ENCODE assay signal across 35 cellular contexts in the genomic region with DNA sequence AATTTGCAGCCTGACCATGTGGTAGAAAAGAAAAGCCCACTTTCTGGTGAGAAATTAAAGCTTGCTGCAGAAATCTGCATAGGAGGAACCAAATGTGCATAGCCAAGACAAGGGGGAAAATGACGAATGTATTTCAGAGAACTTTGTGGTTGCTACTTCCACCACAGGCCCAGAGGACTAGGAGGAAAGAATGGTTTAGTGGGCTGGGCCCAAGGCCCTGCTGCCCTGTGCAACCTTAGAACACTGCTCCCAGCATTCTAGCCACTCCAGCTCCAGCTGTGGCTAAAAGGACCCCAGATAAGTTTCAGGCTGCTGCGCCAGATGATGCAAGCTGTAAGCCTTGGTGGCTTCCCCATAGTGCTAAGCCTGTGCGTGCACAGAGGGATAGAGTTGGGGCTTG.
"Had no signal": no experiment of that assay in that cellular context is flagged by ENCODE, and none has a peak within 500 bp of the region (broad histone marks: within the 10 kb centered on the region; RNA-seq: fewer than 3 reads in every experiment).

No MANE protein-coding gene starts in this region.

- H3K4me3 ChIP-seq: MG63 had no signal

- H3K9me3 ChIP-seq: MG63 had no signal

- DNase-seq: Karpas-422, Kasumi-1, MG63, MM.1S, MV-4-11, NCI-H1048, NCI-H1092, NCI-H1092 treated with DMSO at 0.1 percent for 48 hours, NCI-H1105, NCI-H1105 treated with DMSO at 0.1 percent for 48 hours, NCI-H1417, NCI-H1417 treated with DMSO at 0.1 percent for 48 hours, NCI-H1436, NCI-H1436 treated with DMSO at 0.1 percent for 48 hours, NCI-H146, NCI-H1694, NCI-H1694 treated with DMSO at 0.1 percent for 48 hours, NCI-H187, NCI-H187 treated with DMSO at 0.1 percent for 48 hours, NCI-H1930, NCI-H2029, NCI-H2029 treated with DMSO at 0.1 percent for 48 hours, NCI-H2081, NCI-H2081 treated with DMSO at 0.1 percent for 48 hours, NCI-H2107, NCI-H2171, NCI-H2171 treated with DMSO at 0.1 percent for 48 hours, NCI-H2227 treated with DMSO at 0.1 percent for 48 hours, NCI-H226, NCI-H345, NCI-H446, NCI-H446 treated with DMSO at 0.1 percent for 48 hours, NCI-H510A, NCI-H510A treated with DMSO at 0.1 percent for 48 hours, NCI-H524 had no signal

- H3K27me3 ChIP-seq: MG63 had no signal

- H3K36me3 ChIP-seq: MG63 had no signal
